Comparison of ENCODE assay signal across 8 cellular contexts in the genomic region with DNA sequence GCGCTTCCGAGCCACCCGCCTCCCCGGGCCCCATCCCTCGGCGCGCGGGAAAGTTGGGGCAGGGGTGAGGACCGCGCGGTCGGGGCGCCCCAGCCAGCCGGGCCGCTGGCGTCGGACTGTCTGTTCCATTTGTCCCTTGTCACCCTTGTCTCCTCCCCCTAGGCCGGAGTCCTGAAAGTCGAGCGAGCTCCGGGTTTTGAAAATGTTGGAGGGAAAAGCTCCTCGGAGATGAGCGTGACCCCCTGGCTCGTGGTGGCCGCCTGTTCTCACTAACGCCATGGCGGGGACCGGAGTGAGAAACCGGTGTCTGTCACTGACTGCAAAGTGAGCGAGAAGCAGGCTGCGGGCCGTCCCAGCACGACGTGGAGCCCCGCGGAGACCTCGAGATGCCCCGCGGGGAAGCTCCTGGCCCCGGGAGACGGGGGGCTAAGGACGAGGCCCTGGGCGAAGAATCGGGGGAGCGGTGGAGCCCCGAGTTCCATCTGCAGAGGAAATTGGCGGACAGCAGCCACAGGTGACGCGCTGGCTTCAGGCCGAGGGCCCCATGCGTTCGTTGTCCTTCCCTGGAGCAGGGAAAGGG. TPM values are rescaled to one million over a fixed set of nuclear protein-coding genes. Genes with fewer than 3 reads are reported as not detected.
DNase-seq lines count a peak whose midpoint lies in the region; ATAC-seq, FAIRE-seq and TF ChIP-seq lines count a peak whose summit lies in the region.

No MANE protein-coding gene starts in this region.

- TF ChIP-seq CTCF in ascending aorta (IDR thresholded peaks at IDR 0.05) (no peak), kidney (IDR thresholded peaks at IDR 0.05; ENCODE audit: borderline replicate concordance, extremely low read depth, insufficient read depth) (no peak), stomach (IDR thresholded peaks at IDR 0.05) (no peak)

- H3K4me3 ChIP-seq in ascending aorta (peak overlapping the region; percentile 80 to 84), kidney (ENCODE audit: low read length in 2 of 2) (peak overlapping the region; percentile 49 to 77), stomach (peak overlapping the region; percentile 56 to 69 (median 63))

- H3K36me3 ChIP-seq in ascending aorta (peaks cover 17 to 36% of the 10 kb centered on the region in 2 donors), kidney (ENCODE audit: control insufficient read depth in 1 of 2, insufficient read depth in 2 of 2, low read length in 2 of 2) (peaks cover 12 to 45% of the 10 kb centered on the region in 2 donors), stomach (peaks cover 5 to 44% (median 37%) of the 10 kb centered on the region in 4 donors)

- WGBS in stomach, 5 donors, result 31 to 56% (median 38%) methylated on average over 35 to 52 of the region's 52 CpGs

- no peaks in the 10 kb centered on the region for H3K27me3 ChIP-seq in ascending aorta
- no peaks in the 10 kb centered on the region for H3K27me3 ChIP-seq in stomach

- H3K9me3 ChIP-seq in ascending aorta (no peaks in the 10 kb centered on the region), kidney (ENCODE audit: control insufficient read depth in 1 of 2, low read length in 2 of 2) (no peaks in the 10 kb centered on the region), stomach (no peaks in the 10 kb centered on the region)

- H3K9ac ChIP-seq in kidney (ENCODE audit: low read length in 2 of 2), result peak overlapping the region in 1 of 2 donors; percentile 62

- DNase-seq in NCI-H1417 (lab: John Stamatoyannopoulos, UW) (peak in 2 of 3 experiments; percentile 46 to 83), NCI-H1417 treated with DMSO at 0.1 percent for 48 hours (lab: John Stamatoyannopoulos, UW) (no peak), ascending aorta (ENCODE audit: low spot score in 2 of 2) (peak in 1 of 2 donors; percentile 72), kidney (peak; percentile 85), stomach (no peak), NCI-H774 (lab: John Stamatoyannopoulos, UW) (no peak), activated gamma-delta T cell (lab: John Stamatoyannopoulos, UW) (no peak)

- H3K4me1 ChIP-seq in ascending aorta (peaks cover 0 to 16% of the 10 kb centered on the region in 2 donors), kidney (ENCODE audit: control insufficient read depth in 1 of 2, insufficient read depth in 1 of 2, low read depth in 1 of 2, low read length in 2 of 2) (peaks cover 0 to 6% of the 10 kb centered on the region in 2 donors), stomach (peaks cover 26 to 70% (median 49%) of the 10 kb centered on the region in 4 donors)

- H3K27ac ChIP-seq in ascending aorta (peak overlapping the region; percentile 85 to 93), kidney (ENCODE audit: low read depth in 2 of 2, low read length in 2 of 2) (peak overlapping the region; percentile 79 to 84), stomach (peak overlapping the region; percentile 89 to 99 (median 91))

- no peak for FAIRE-seq in kidney (lab: Jason Lieb, UNC)

- no peak for ATAC-seq in GM21390 (IDR thresholded peaks at IDR 0.05; ENCODE audit: unreplicated experiment)

- TF ChIP-seq POLR2A in stomach (IDR thresholded peaks at IDR 0.05), result no peak

- TF ChIP-seq EP300 in stomach (IDR thresholded peaks at IDR 0.05), result no peak

- intact Hi-C loops in ascending aorta (cut with DNase I) (no loop called here), kidney (cut with DNase I) (no loop called here), stomach (cut with DNase I; ENCODE audit: low total_unique reads) (no loop called here)

RNA-seq across cellular contexts. Expression of gene PER3, which starts 0.5 kb away (rescaled TPM):
- total RNA-seq in ascending aorta (8.1 TPM), kidney (23.8 TPM), stomach (10 to 100 TPM in 4 of 5 donors, 1 to 10 TPM in 1; 3.8 to 55.8 (median 24.5) TPM)
- polyA plus RNA-seq in kidney (ENCODE audit: insufficient read depth, low read depth, low replicate concordance) (5.1 TPM), stomach (1 to 10 TPM; 3.2 to 9.3 (median 7.9) TPM)

RNA-seq across cellular contexts. Expression of gene VAMP3, which starts 13.5 kb away (rescaled TPM):
- total RNA-seq in ascending aorta, result 79.1 TPM
- total RNA-seq in kidney, result 93.8 TPM
- 69.7 TPM for polyA plus RNA-seq in kidney (ENCODE audit: insufficient read depth, low read depth, low replicate concordance)
- total RNA-seq in stomach, result 100 to 1,000 TPM in 3 of 5 donors, 10 to 100 TPM in 2; 20.9 to 133 (median 112) TPM
- polyA plus RNA-seq in stomach, result 10 to 100 TPM; 42.0 to 98.5 (median 67.1) TPM

Comparison
In these comparisons a context has a peak if more than half of its experiments do, and no peak if none do; other contexts are left out.
1. DNase-seq: peak in NCI-H1417 (2 of 3) and kidney (single experiment); none in NCI-H1417 treated with DMSO at 0.1 percent for 48 hours (single experiment), stomach (single experiment), NCI-H774 (single experiment) and activated gamma-delta T cell (single experiment).
2. Peak in every context shown above with its lines, with median percentiles within 50 percentile points of each other: H3K27ac ChIP-seq and H3K4me3 ChIP-seq.